24 cellular contexts compared by ENCODE assay signal in the genomic region with DNA sequence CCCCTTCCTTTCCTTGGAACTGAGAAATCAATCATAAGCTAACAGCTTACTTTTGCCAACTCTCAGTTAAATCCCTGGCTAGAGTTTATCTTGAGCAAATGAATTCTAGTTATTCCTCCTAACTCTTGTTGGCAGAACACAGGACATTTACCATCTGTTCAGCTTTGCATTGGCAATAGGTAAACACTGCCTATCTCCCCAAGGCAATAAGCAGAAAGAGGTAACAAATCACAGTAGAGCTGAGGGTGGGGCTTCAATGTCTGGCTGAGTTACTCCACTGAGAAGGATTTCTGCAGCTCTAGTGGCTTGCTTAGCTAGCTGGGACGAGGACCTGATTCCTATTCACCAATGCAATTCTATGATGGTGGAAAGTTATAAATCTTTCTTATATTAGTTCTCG.
"Had no signal": no experiment of that assay in that cellular context is flagged by ENCODE, and none has a peak within 500 bp of the region (broad histone marks: within the 10 kb centered on the region; RNA-seq: fewer than 3 reads in every experiment).

No MANE protein-coding gene starts in this region.

- H3K9me3 Mint-ChIP-seq: mesothelial cell of epicardium had no signal

- H3K27me3 Mint-ChIP-seq: activated naive CD8-positive, alpha-beta T cell treated with anti-CD3 and anti-CD28 coated beads for 36 hours; brain; naive B cell had no signal

- H3K4me3 Mint-ChIP-seq: activated naive CD8-positive, alpha-beta T cell treated with anti-CD3 and anti-CD28 coated beads for 36 hours; mesothelial cell of epicardium; naive B cell; nephron progenitor cell had no signal

- DNase-seq: activated CD4-positive, alpha-beta T cell treated with anti-CD3 and anti-CD28 coated beads for 4 hours; activated CD4-positive, alpha-beta T cell treated with anti-CD3 and anti-CD28 coated beads, Interleukin-2, amount 50 U/mL, for 4 hours; activated CD8-positive, alpha-beta memory T cell treated with anti-CD3 and anti-CD28 coated beads for 24 hours; activated effector memory CD4-positive, alpha-beta T cell treated with Interleukin-2 at 50 U/mL for 16 hours; activated naive CD4-positive, alpha-beta T cell treated with Interleukin-2 at 50 U/mL for 16 hours; activated naive CD8-positive, alpha-beta T cell treated with anti-CD3 and anti-CD28 coated beads for 36 hours; adrenal gland; aorta; dorsolateral prefrontal cortex; effector memory CD4-positive, alpha-beta T cell; islet precursor cell; left ventricle myocardium superior; naive B cell; nephron progenitor cell; ovary; retina; stimulated activated CD4-positive, alpha-beta T cell treated with anti-CD3 and anti-CD28 coated beads, Interleukin-12 subunit alpha, Interleukin-12 subunit beta, amount 100 ng/mL, for 4 hours; stimulated activated CD4-positive, alpha-beta T cell treated with anti-CD3 and anti-CD28 coated beads, Interleukin-4, amount 100 ng/mL, for 1 hour; stimulated activated naive CD8-positive, alpha-beta T cell treated with anti-CD3 and anti-CD28 coated beads, Interleukin-15, Interleukin-2, amounts not matched to agents 100 U/mL and 50 U/mL, for 24 hours; thyroid gland; upper lobe of right lung had no signal

- H3K27ac Mint-ChIP-seq: activated naive CD8-positive, alpha-beta T cell treated with anti-CD3 and anti-CD28 coated beads for 36 hours; mesothelial cell of epicardium; naive B cell; nephron progenitor cell had no signal

- H3K4me1 Mint-ChIP-seq: activated naive CD8-positive, alpha-beta T cell treated with anti-CD3 and anti-CD28 coated beads for 36 hours; brain; naive B cell; nephron progenitor cell had no signal

- H3K36me3 Mint-ChIP-seq: activated naive CD8-positive, alpha-beta T cell treated with anti-CD3 and anti-CD28 coated beads for 36 hours; brain; mesothelial cell of epicardium; naive B cell had no signal

- ATAC-seq: left ventricle myocardium superior; sciatic nerve; stimulated activated naive CD8-positive, alpha-beta T cell treated with anti-CD3 and anti-CD28 coated beads, Interleukin-15, Interleukin-2, amounts not matched to agents 100 U/mL and 50 U/mL, for 24 hours; upper lobe of right lung had no signal
